In the genomic region with DNA sequence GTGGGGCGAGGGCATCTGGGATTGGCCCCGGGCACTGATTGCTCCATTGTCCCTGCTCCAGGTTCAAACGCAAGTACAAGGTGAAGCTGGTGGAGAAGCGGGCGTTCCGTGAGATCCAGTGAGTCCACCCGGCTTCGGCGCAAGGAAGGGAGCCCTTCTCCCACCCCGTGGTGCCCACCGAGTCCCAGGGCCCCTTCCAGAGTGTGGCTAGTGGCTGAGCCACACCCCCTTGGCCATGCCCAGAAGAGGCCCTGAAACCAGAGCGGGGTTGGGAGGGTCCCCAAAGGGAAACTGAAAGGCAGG, we compare ENCODE assay signal across 27 cellular contexts. TPM values are rescaled to one million over a fixed set of nuclear protein-coding genes. Genes with fewer than 3 reads are reported as not detected.
"Had no signal": no experiment of that assay in that cellular context is flagged by ENCODE, and none has a peak within 500 bp of the region (broad histone marks: within the 10 kb centered on the region; RNA-seq: fewer than 3 reads in every experiment).

No MANE protein-coding gene starts in this region.

- H3K27me3 ChIP-seq: esophagus muscularis mucosa, hepatocyte, spleen, upper lobe of right lung had no signal

- H3K27ac Mint-ChIP-seq: activated CD4-positive, alpha-beta T cell treated with anti-CD3 and anti-CD28 coated beads, Interleukin-2, amount 10 ng/mL, durations not matched to agents 24 days and 14 days; activated naive CD8-positive, alpha-beta T cell treated with anti-CD3 and anti-CD28 coated beads for 36 hours; T-helper 2 cell treated with Interferon-gamma antibody and Interleukin-4, amounts not matched to agents 5 μg/mL and 100 μg/mL, for 36 hours had no signal

- H3K9me3 Mint-ChIP-seq: activated CD4-positive, alpha-beta T cell treated with anti-CD3 and anti-CD28 coated beads, Interleukin-2, amount 10 ng/mL, durations not matched to agents 24 days and 14 days; activated naive CD8-positive, alpha-beta T cell treated with anti-CD3 and anti-CD28 coated beads for 36 hours; neural crest cell; T-helper 2 cell treated with Interferon-gamma antibody and Interleukin-4, amounts not matched to agents 5 μg/mL and 100 μg/mL, for 36 hours had no signal

- H3K4me1 Mint-ChIP-seq: neural crest cell had no signal

- DNase-seq: activated CD4-positive, alpha-beta T cell treated with anti-CD3 and anti-CD28 coated beads, Interleukin-2, amount 10 ng/mL, durations not matched to agents 24 days and 14 days; activated CD8-positive, alpha-beta memory T cell treated with anti-CD3 and anti-CD28 coated beads, Interleukin-2, amount 50 U/mL, for 4 hours; activated naive CD4-positive, alpha-beta T cell treated with Interleukin-2 at 50 U/mL for 16 hours; activated naive CD8-positive, alpha-beta T cell treated with anti-CD3 and anti-CD28 coated beads for 36 hours; activated T-cell treated with anti-CD3 and anti-CD28 coated beads, Interleukin-2, amount 50 U/mL, for 48 hours; central memory CD4-positive, alpha-beta T cell; glutamatergic neuron; immature natural killer cell; kidney glomerular epithelial cell; left ventricle myocardium superior; occipital lobe; posterior cingulate gyrus; spleen; stimulated activated CD4-positive, alpha-beta T cell treated with anti-CD3 and anti-CD28 coated beads, Interleukin-4, amount 100 ng/mL, for 1 hour; stimulated activated naive CD4-positive, alpha-beta T cell treated with Interleukin-2 at 50 U/mL for 16 hours; upper lobe of right lung had no signal

- H3K4me3 Mint-ChIP-seq: activated CD4-positive, alpha-beta T cell treated with anti-CD3 and anti-CD28 coated beads, Interleukin-2, amount 10 ng/mL, durations not matched to agents 24 days and 14 days; activated naive CD8-positive, alpha-beta T cell treated with anti-CD3 and anti-CD28 coated beads for 36 hours; immature natural killer cell; neural crest cell; T-helper 2 cell treated with Interferon-gamma antibody and Interleukin-4, amounts not matched to agents 5 μg/mL and 100 μg/mL, for 36 hours had no signal

- H3K9me3 ChIP-seq: esophagus muscularis mucosa, thoracic aorta had no signal

- H3K27ac ChIP-seq: esophagus muscularis mucosa, hepatocyte, spleen, thoracic aorta, upper lobe of right lung, VCaP had no signal

- H3K4me1 ChIP-seq: esophagus muscularis mucosa, upper lobe of right lung had no signal

- ATAC-seq: activated CD4-positive, CD25-positive, alpha-beta regulatory T cell treated with anti-CD3 and anti-CD28 coated beads, Interleukin-2, amount 50 U/mL, for 24 hours; upper lobe of right lung had no signal

- H3K4me3 ChIP-seq: esophagus muscularis mucosa, hepatocyte, spleen, thoracic aorta, upper lobe of right lung had no signal

- H3K27me3 Mint-ChIP-seq: activated CD4-positive, alpha-beta T cell treated with anti-CD3 and anti-CD28 coated beads, Interleukin-2, amount 10 ng/mL, durations not matched to agents 24 days and 14 days; activated naive CD8-positive, alpha-beta T cell treated with anti-CD3 and anti-CD28 coated beads for 36 hours had no signal

RNA-seq across cellular contexts. Expression of a gene that starts 47.8 kb away (rescaled TPM):
- total RNA-seq: activated CD4-positive, alpha-beta T cell treated with anti-CD3 and anti-CD28 coated beads, Interleukin-2, amount 10 ng/mL, durations not matched to agents 24 days and 14 days; activated naive CD8-positive, alpha-beta T cell treated with anti-CD3 and anti-CD28 coated beads for 36 hours; astrocyte; dermis microvascular lymphatic vessel endothelial cell; esophagus muscularis mucosa; frontal cortex; hepatocyte; left ventricle myocardium superior; mononuclear cell; neural crest cell; occipital lobe; spleen; thoracic aorta; upper lobe of right lung had no signal
